Comparison of ENCODE assay signal across 25 cellular contexts in genomic region chr19:15455996-15456395, GRCh38. TPM values are rescaled to one million over a fixed set of nuclear protein-coding genes. Genes with fewer than 3 reads are reported as not detected.
"Had no signal": no experiment of that assay in that cellular context is flagged by ENCODE, and none has a peak within 500 bp of the region (broad histone marks: within the 10 kb centered on the region; RNA-seq: fewer than 3 reads in every experiment).

No MANE protein-coding gene starts in this region.

- H3K27me3 Mint-ChIP-seq: naive thymus-derived CD4-positive, alpha-beta T cell had no signal

- H3K27ac ChIP-seq: dorsolateral prefrontal cortex, heart left ventricle, sigmoid colon, skin epidermis, stomach, thoracic aorta, upper lobe of left lung, uterus had no signal

- H3K9me3 ChIP-seq: heart left ventricle, sigmoid colon, stomach, thoracic aorta, upper lobe of left lung, uterus had no signal

- DNase-seq: cortex of kidney; dorsolateral prefrontal cortex; effector CD8-positive, alpha-beta T cell; heart left ventricle; hippocampal formation; mammary epithelial cell; naive thymus-derived CD4-positive, alpha-beta T cell; nephron progenitor cell; sigmoid colon; stimulated activated CD4-positive, alpha-beta T cell treated with anti-CD3 and anti-CD28 coated beads, Interleukin-2, amount 100 ng/mL, for 24 hours; stimulated activated CD4-positive, alpha-beta T cell treated with anti-CD3 and anti-CD28 coated beads, Interleukin-4, amount 100 ng/mL, for 4 hours; stimulated activated naive CD4-positive, alpha-beta T cell; stomach; substantia nigra; uterus had no signal

- H3K36me3 ChIP-seq: sigmoid colon, thoracic aorta, uterus had no signal

- H3K4me3 ChIP-seq: dorsolateral prefrontal cortex, heart left ventricle, sigmoid colon, thoracic aorta, upper lobe of left lung, uterus had no signal

- H3K9me3 Mint-ChIP-seq: nephron progenitor cell had no signal

- H3K27ac Mint-ChIP-seq: nephron progenitor cell had no signal

- H3K4me3 Mint-ChIP-seq: naive thymus-derived CD4-positive, alpha-beta T cell; nephron progenitor cell had no signal

- ATAC-seq: heart left ventricle; naive thymus-derived CD4-positive, alpha-beta T cell had no signal

RNA-seq across cellular contexts. Expression of gene RASAL3, which starts 8.3 kb away (rescaled TPM):
- total RNA-seq: fibroblast of lung, mammary epithelial cell had no signal
- polyA plus RNA-seq: fibroblast of lung, mammary epithelial cell had no signal

RNA-seq across cellular contexts. Expression of gene PGLYRP2, which starts 23.3 kb away (rescaled TPM):
- total RNA-seq: esophagus mucosa, fibroblast of lung, frontal cortex, heart left ventricle, mammary epithelial cell, mesenteric fat pad, mononuclear cell, omental fat pad, pulmonary artery endothelial cell, sigmoid colon, stomach, thoracic aorta, upper lobe of left lung, uterus had no signal
- polyA plus RNA-seq: fibroblast of lung, heart left ventricle, mammary epithelial cell, stomach had no signal

RNA-seq across cellular contexts. Expression of gene CYP4F22, which starts 52.3 kb away (rescaled TPM):
- total RNA-seq: fibroblast of lung, frontal cortex, mammary epithelial cell, mesenteric fat pad, pulmonary artery endothelial cell, sigmoid colon, thoracic aorta, uterus had no signal
- polyA plus RNA-seq: fibroblast of lung, heart left ventricle had no signal
